Comparison of ENCODE assay signal across 19 cellular contexts in the genomic region with DNA sequence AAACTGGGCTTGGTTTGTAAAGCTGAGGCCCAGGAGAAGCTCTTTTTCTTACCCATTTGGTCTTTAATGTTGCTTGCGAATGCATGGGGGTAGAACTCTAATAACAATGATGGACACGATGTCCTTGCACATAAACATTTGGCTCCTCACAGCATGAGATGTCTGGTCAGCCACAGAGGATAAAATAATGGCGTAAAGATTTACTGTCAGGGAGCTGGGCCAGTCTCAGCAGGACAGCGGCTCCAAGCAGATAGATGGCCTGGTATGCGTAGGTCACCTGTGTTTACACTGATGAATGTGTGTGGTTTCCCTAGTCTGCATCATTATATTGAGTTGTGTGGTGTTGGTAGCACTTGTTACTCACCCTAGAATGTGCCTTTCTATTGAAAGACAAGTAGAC.
DNase-seq lines count a peak whose midpoint lies in the region; ATAC-seq, FAIRE-seq and TF ChIP-seq lines count a peak whose summit lies in the region.
"Had no signal": no experiment of that assay in that cellular context is flagged by ENCODE, and none has a peak within 500 bp of the region (broad histone marks: within the 10 kb centered on the region; RNA-seq: fewer than 3 reads in every experiment).

No MANE protein-coding gene starts in this region.

- peaks cover 3% of the 10 kb centered on the region for H3K4me1 ChIP-seq in mesenchymal stem cell (ENCODE audit: control insufficient read depth, insufficient read depth, low read depth, low read length)
- H3K4me1 ChIP-seq: HAP-1, right lobe of liver had no signal

- H3K4me1 Mint-ChIP-seq in T-helper 17 cell: no peaks in the 10 kb centered on the region

- no peak overlapping the region for H3K18ac ChIP-seq in mesenchymal stem cell (ENCODE audit: low read depth in 1 of 2, low read length in 2 of 2)

- no peak overlapping the region for H3K23ac ChIP-seq in mesenchymal stem cell (ENCODE audit: low read length in 2 of 2)

- H3K9ac ChIP-seq in mesenchymal stem cell (ENCODE audit: low read length): no peak overlapping the region

- no peak overlapping the region for H2AK5ac ChIP-seq in mesenchymal stem cell (ENCODE audit: low read length, severe bottlenecking)

- H2BK5ac ChIP-seq in mesenchymal stem cell (ENCODE audit: low read depth, low read length, poor library complexity, severe bottlenecking): no peak overlapping the region

- H2BK15ac ChIP-seq in mesenchymal stem cell (ENCODE audit: low read depth, poor library complexity, severe bottlenecking): no peak overlapping the region

- H3K27ac Mint-ChIP-seq in T-helper 17 cell: no peak overlapping the region
- H3K27ac Mint-ChIP-seq: activated naive CD4-positive, alpha-beta T cell treated with anti-CD3 and anti-CD28 coated beads, Interleukin-2, amount 10 ng/mL, durations not matched to agents 7 days and 5 days had no signal

- H3K27ac ChIP-seq in WERI-Rb-1 (no peak overlapping the region), mesenchymal stem cell (ENCODE audit: low read length, poor library complexity, severe bottlenecking) (no peak overlapping the region)
- H3K27ac ChIP-seq: right lobe of liver had no signal

- H2BK12ac ChIP-seq in mesenchymal stem cell (ENCODE audit: low read length in 2 of 2): no peak overlapping the region

- WGBS in mesenchymal stem cell: 30% methylated on average over 5 of the region's 5 CpGs

- H3K27me3 Mint-ChIP-seq in T-helper 17 cell: no peaks in the 10 kb centered on the region
- H3K27me3 Mint-ChIP-seq: activated naive CD4-positive, alpha-beta T cell treated with anti-CD3 and anti-CD28 coated beads, Interleukin-2, amount 10 ng/mL, durations not matched to agents 7 days and 5 days had no signal

- no peak overlapping the region for H3K4me3 Mint-ChIP-seq in T-helper 17 cell
- H3K4me3 Mint-ChIP-seq: activated naive CD4-positive, alpha-beta T cell treated with anti-CD3 and anti-CD28 coated beads, Interleukin-2, amount 10 ng/mL, durations not matched to agents 7 days and 5 days had no signal

- no peak overlapping the region for H4K8ac ChIP-seq in mesenchymal stem cell (ENCODE audit: low read length)

- no peaks in the 10 kb centered on the region for H3K36me3 Mint-ChIP-seq in T-helper 17 cell (ENCODE audit: low read depth)
- H3K36me3 Mint-ChIP-seq: activated naive CD4-positive, alpha-beta T cell treated with anti-CD3 and anti-CD28 coated beads, Interleukin-2, amount 10 ng/mL, durations not matched to agents 7 days and 5 days had no signal

- no peak overlapping the region for H2BK120ac ChIP-seq in mesenchymal stem cell (ENCODE audit: low read depth, low read length)

- H2AFZ ChIP-seq in mesenchymal stem cell (ENCODE audit: low read depth, low read length): no peak overlapping the region

- no peaks in the 10 kb centered on the region for H3K79me1 ChIP-seq in mesenchymal stem cell (replicated peaks; ENCODE audit: low read length, poor library complexity, severe bottlenecking)

- H3K27me3 ChIP-seq in WERI-Rb-1 (ENCODE audit: insufficient read depth, low read depth, severe bottlenecking): no peaks in the 10 kb centered on the region
- H3K27me3 ChIP-seq in mesenchymal stem cell (ENCODE audit: control insufficient read depth in 1 of 2, insufficient read depth in 1 of 2, low read length in 2 of 2): no peaks in the 10 kb centered on the region
- H3K27me3 ChIP-seq: right lobe of liver had no signal

- H3K14ac ChIP-seq in mesenchymal stem cell (ENCODE audit: low read length in 2 of 2): no peak overlapping the region

- no peak overlapping the region for H3K4me2 ChIP-seq in mesenchymal stem cell (ENCODE audit: low read length, poor library complexity, severe bottlenecking)

- H3K4ac ChIP-seq in mesenchymal stem cell (ENCODE audit: low read depth in 1 of 2, low read length in 2 of 2): no peak overlapping the region

- H3K36me3 ChIP-seq in WERI-Rb-1 (no peaks in the 10 kb centered on the region), mesenchymal stem cell (ENCODE audit: control insufficient read depth in 1 of 2, insufficient read depth in 2 of 2, low read depth in 1 of 2, low read length in 2 of 2) (no peaks in the 10 kb centered on the region)
- H3K36me3 ChIP-seq: HAP-1, right lobe of liver had no signal

- H3K4me3 ChIP-seq in WERI-Rb-1 (ENCODE audit: low read depth, low read length): no peak overlapping the region
- H3K4me3 ChIP-seq in mesenchymal stem cell (ENCODE audit: insufficient read depth in 1 of 2, low read depth in 1 of 2, low read length in 2 of 2): no peak overlapping the region
- H3K4me3 ChIP-seq: HAP-1, right lobe of liver had no signal

- no peak for FAIRE-seq in RCC 7860 (lab: Jason Lieb, UNC)
- FAIRE-seq: HTR-8/SVneo, islet of Langerhans had no signal

- ATAC-seq in T-helper 17 cell: no peak
- ATAC-seq in GM19463 (IDR thresholded peaks at IDR 0.05; ENCODE audit: unreplicated experiment): no peak
- ATAC-seq: right lobe of liver had no signal

- DNase-seq in DMS53 (lab: John Stamatoyannopoulos, UW) (peak; percentile 70), NCI-H1930 (lab: John Stamatoyannopoulos, UW) (peak; percentile 52 to 58), WERI-Rb-1 (peak; percentile 8), mesenchymal stem cell (peak; percentile 42), RCC 7860 (ENCODE audit: low spot score) (no peak), T-helper 17 cell (no peak), EL (no peak)
- DNase-seq: activated CD4-positive, alpha-beta T cell treated with anti-CD3 and anti-CD28 coated beads for 48 hours; activated naive CD4-positive, alpha-beta T cell treated with anti-CD3 and anti-CD28 coated beads, Interleukin-2, amount 10 ng/mL, durations not matched to agents 7 days and 5 days; Calu3; head of caudate nucleus; midbrain; NCI-H2029 treated with DMSO at 0.1 percent for 48 hours; nucleus accumbens; right lobe of liver had no signal

- H3K9me3 ChIP-seq in WERI-Rb-1 (ENCODE audit: severe bottlenecking) (no peaks in the 10 kb centered on the region), mesenchymal stem cell (ENCODE audit: control insufficient read depth, low read length) (peaks cover 16% of the 10 kb centered on the region), T-helper 17 cell (ENCODE audit: control insufficient read depth, low read length, poor library complexity, severe bottlenecking) (peaks cover 2% of the 10 kb centered on the region)
- H3K9me3 ChIP-seq: HAP-1 had no signal

- no peak overlapping the region for H4K91ac ChIP-seq in mesenchymal stem cell (ENCODE audit: low read length)

- TF ChIP-seq CTCF in WERI-Rb-1 (IDR thresholded peaks at IDR 0.05; ENCODE audit: low read depth, low read length): no peak

Comparison
In these comparisons a context has a peak if more than half of its experiments do, and no peak if none do; other contexts are left out.
1. DNase-seq: peak in DMS53 (single experiment), NCI-H1930 (2 of 2), WERI-Rb-1 (single experiment) and mesenchymal stem cell (single experiment); none in RCC 7860 (single experiment), T-helper 17 cell (0 of 3) and EL (single experiment).